Comparison of ENCODE assay signal across 13 cellular contexts in the genomic region with DNA sequence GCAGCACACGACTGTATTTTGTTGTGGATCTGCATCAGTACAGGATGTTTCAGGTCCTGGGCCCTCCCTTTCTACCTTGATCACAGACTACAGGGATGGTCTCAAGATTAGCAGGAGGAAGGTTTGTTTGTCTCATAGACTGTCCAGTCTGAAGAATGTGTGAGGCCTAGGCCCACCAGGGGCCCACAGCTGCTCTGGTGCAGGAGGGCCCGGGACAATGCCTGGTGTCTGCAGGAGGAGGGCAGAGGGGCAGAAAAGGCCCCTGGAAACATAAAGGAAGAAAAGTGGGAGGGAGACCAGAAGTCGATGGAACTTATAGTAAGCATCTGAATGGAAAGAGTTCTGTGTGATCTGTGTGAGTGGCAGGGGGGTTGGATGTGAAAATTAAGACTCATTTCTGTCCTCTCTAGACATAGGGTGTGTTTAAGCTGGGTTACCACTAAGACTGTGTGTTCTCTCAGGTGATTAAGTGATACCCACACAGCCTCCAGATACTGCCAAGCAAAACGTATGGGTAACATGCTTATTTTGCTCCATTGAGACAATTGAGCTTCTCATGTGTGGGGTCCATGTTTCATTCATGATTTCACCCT. TPM values are rescaled to one million over a fixed set of nuclear protein-coding genes. Genes with fewer than 3 reads are reported as not detected.
DNase-seq lines count a peak whose midpoint lies in the region; ATAC-seq, FAIRE-seq and TF ChIP-seq lines count a peak whose summit lies in the region.
"Had no signal": no experiment of that assay in that cellular context is flagged by ENCODE, and none has a peak within 500 bp of the region (broad histone marks: within the 10 kb centered on the region; RNA-seq: fewer than 3 reads in every experiment).

No MANE protein-coding gene starts in this region.

- H3K27ac ChIP-seq in VCaP (peak overlapping the region; percentile 98), neural progenitor cell (no peak overlapping the region), RWPE1 (no peak overlapping the region)

- H3K4me1 Mint-ChIP-seq in activated CD4-positive, alpha-beta T cell treated with anti-CD3 and anti-CD28 coated beads for 36 hours, result peaks cover 27% of the 10 kb centered on the region
- peaks cover 43% of the 10 kb centered on the region for H3K4me1 Mint-ChIP-seq in neural progenitor cell

- intact Hi-C loops in activated CD4-positive, alpha-beta T cell treated with anti-CD3 and anti-CD28 coated beads for 36 hours (cut with DNase I, micrococcal nuclease), result loop anchor here in 1 of 2 experiments (1.0 kb wide), 1 partner anchor 15 kb away; no protein-coding TSS in a partner anchor

- H3K9me3 ChIP-seq in neural progenitor cell (ENCODE audit: low read depth), result no peaks in the 10 kb centered on the region
- H3K9me3 ChIP-seq: MG63 had no signal

- H4K20me1 ChIP-seq in neural progenitor cell (ENCODE audit: low read depth), result no peaks in the 10 kb centered on the region

- peak overlapping the region; percentile 36 for H3K4me2 ChIP-seq in neural progenitor cell

- FAIRE-seq in RCC 7860 (lab: Jason Lieb, UNC), result no peak
- FAIRE-seq: endometrium had no signal

- H3K4me3 ChIP-seq in neural progenitor cell, result no peak overlapping the region
- H3K4me3 ChIP-seq: MG63 had no signal

- peak overlapping the region; percentile 67 for H3K27ac Mint-ChIP-seq in activated CD4-positive, alpha-beta T cell treated with anti-CD3 and anti-CD28 coated beads for 36 hours
- H3K27ac Mint-ChIP-seq in neural progenitor cell, result peak overlapping the region; percentile 82
- H3K27ac Mint-ChIP-seq: HFFc6 had no signal

- DNase-seq in activated CD4-positive, alpha-beta T cell treated with anti-CD3 and anti-CD28 coated beads for 36 hours, result peak; percentile 53
- no peak for DNase-seq in activated CD4-positive, alpha-beta T cell treated with anti-CD3 and anti-CD28 coated beads for 4 hours
- peak; percentile 30 for DNase-seq in neural progenitor cell (ENCODE audit: low spot score)
- DNase-seq in RCC 7860 (ENCODE audit: low spot score), result no peak
- DNase-seq in RWPE1 (ENCODE audit: low spot score), result no peak
- DNase-seq: glutamatergic neuron, HFFc6, MG63, naive B cell had no signal

- H3K9ac ChIP-seq in neural progenitor cell, result no peak overlapping the region

- no peaks in the 10 kb centered on the region for H3K27me3 ChIP-seq in neural progenitor cell
- H3K27me3 ChIP-seq: MG63 had no signal

- no peak overlapping the region for H3K4me3 Mint-ChIP-seq in activated CD4-positive, alpha-beta T cell treated with anti-CD3 and anti-CD28 coated beads for 36 hours
- no peak overlapping the region for H3K4me3 Mint-ChIP-seq in neural progenitor cell
- H3K4me3 Mint-ChIP-seq: HFFc6, naive B cell had no signal

- H2AFZ ChIP-seq in neural progenitor cell (replicated peaks), result peak overlapping the region; percentile 77

- no peaks in the 10 kb centered on the region for H3K36me3 Mint-ChIP-seq in activated CD4-positive, alpha-beta T cell treated with anti-CD3 and anti-CD28 coated beads for 36 hours (ENCODE audit: low read depth)
- no peaks in the 10 kb centered on the region for H3K36me3 Mint-ChIP-seq in neural progenitor cell
- H3K36me3 Mint-ChIP-seq: naive B cell had no signal

- POLR2A ChIA-PET in activated CD4-positive, alpha-beta T cell treated with anti-CD3 and anti-CD28 coated beads for 36 hours (lab: Charles Lee), result interaction anchor here (0.7 to 1.1 kb wide), 3 partner anchors 49 to 403 kb away, joined by 3 to 5 read pairs (median 3); no protein-coding TSS in a partner anchor
- POLR2A ChIA-PET in RWPE1 (lab: Yijun Ruan, JAX; ENCODE audit: low non-redundant PET), result no interaction called here

- H3K79me2 ChIP-seq in neural progenitor cell (ENCODE audit: low read depth), result no peaks in the 10 kb centered on the region

- H3F3A ChIP-seq in neural progenitor cell (ENCODE audit: low read depth), result peaks cover 24% of the 10 kb centered on the region

- no peaks in the 10 kb centered on the region for H3K36me3 ChIP-seq in neural progenitor cell
- H3K36me3 ChIP-seq: MG63 had no signal

- peak; percentile 100 for ATAC-seq in activated CD4-positive, alpha-beta T cell treated with anti-CD3 and anti-CD28 coated beads for 36 hours
- peak; percentile 87 for ATAC-seq in GM19351 (IDR thresholded peaks at IDR 0.05; ENCODE audit: unreplicated experiment)
- no peak for ATAC-seq in HG03354 (IDR thresholded peaks at IDR 0.05; ENCODE audit: poor library complexity, severe bottlenecking, unreplicated experiment)

- peaks cover 52% of the 10 kb centered on the region for H3K4me1 ChIP-seq in neural progenitor cell

- TF ChIP-seq CTCF in VCaP (conservative IDR thresholded peaks at IDR 0.05) (no peak), neural progenitor cell (IDR thresholded peaks at IDR 0.05) (no peak), RWPE1 (conservative IDR thresholded peaks at IDR 0.05; ENCODE audit: low read depth) (no peak)

- no peaks in the 10 kb centered on the region for H3K27me3 Mint-ChIP-seq in activated CD4-positive, alpha-beta T cell treated with anti-CD3 and anti-CD28 coated beads for 36 hours
- H3K27me3 Mint-ChIP-seq in neural progenitor cell (ENCODE audit: insufficient read depth, low read depth), result peaks cover 9% of the 10 kb centered on the region
- H3K27me3 Mint-ChIP-seq: naive B cell had no signal

- CTCF ChIA-PET in activated CD4-positive, alpha-beta T cell treated with anti-CD3 and anti-CD28 coated beads for 36 hours (lab: Charles Lee), result interaction anchor here (0.6 to 2.7 kb wide), 5 partner anchors 14 to 200 kb away, joined by 3 to 9 read pairs (median 4); no protein-coding TSS in a partner anchor
- CTCF ChIA-PET in RWPE1 (lab: Yijun Ruan, JAX), result no interaction called here

- no peaks in the 10 kb centered on the region for H3K9me3 Mint-ChIP-seq in activated CD4-positive, alpha-beta T cell treated with anti-CD3 and anti-CD28 coated beads for 36 hours (ENCODE audit: low read depth)
- no peaks in the 10 kb centered on the region for H3K9me3 Mint-ChIP-seq in neural progenitor cell
- H3K9me3 Mint-ChIP-seq: HFFc6, naive B cell had no signal

RNA-seq across cellular contexts. Expression of gene LPIN2, which starts 33.4 kb away (rescaled TPM):
- total RNA-seq in activated CD4-positive, alpha-beta T cell treated with anti-CD3 and anti-CD28 coated beads for 36 hours, result 10 to 100 TPM; 82.6 to 95.3 TPM
- total RNA-seq in neural progenitor cell (ENCODE audit: low replicate concordance), result 32.1 and 35.5 TPM in 2 replicates

Comparison
In these comparisons a context has a peak if more than half of its experiments do, and no peak if none do; other contexts are left out.
1. DNase-seq: peak in activated CD4-positive, alpha-beta T cell treated with anti-CD3 and anti-CD28 coated beads for 36 hours (single experiment) and neural progenitor cell (single experiment); none in activated CD4-positive, alpha-beta T cell treated with anti-CD3 and anti-CD28 coated beads for 4 hours (0 of 2), RCC 7860 (single experiment) and RWPE1 (single experiment).